ENCODE assay signal across 19 cellular contexts in genomic region chr2:187962538-187962937, GRCh38.
DNase-seq lines count a peak whose midpoint lies in the region; ATAC-seq and TF ChIP-seq lines count a peak whose summit lies in the region.
"Had no signal": no experiment of that assay in that cellular context is flagged by ENCODE, and none has a peak within 500 bp of the region (broad histone marks: within the 10 kb centered on the region; RNA-seq: fewer than 3 reads in every experiment).

No MANE protein-coding gene starts in this region.

- H3K4me1 ChIP-seq in mesendoderm (ENCODE audit: control insufficient read depth, low read depth, low read length) (no peaks in the 10 kb centered on the region), tibial artery (peaks cover 0 to 37% (median 0%) of the 10 kb centered on the region in 4 donors), heart right ventricle (no peaks in the 10 kb centered on the region)
- H3K4me1 ChIP-seq: Caco-2 had no signal

- H3K36me3 ChIP-seq in mesendoderm (ENCODE audit: control insufficient read depth, insufficient read depth, low read length), result no peaks in the 10 kb centered on the region
- H3K36me3 ChIP-seq in tibial artery, result no peaks in the 10 kb centered on the region
- no peaks in the 10 kb centered on the region for H3K36me3 ChIP-seq in heart right ventricle
- H3K36me3 ChIP-seq: BLaER1 had no signal

- H3K27ac Mint-ChIP-seq in WTC11, result peak overlapping the region; percentile 44
- peak overlapping the region; percentile 27 for H3K27ac Mint-ChIP-seq in endothelial cell (ENCODE audit: unreplicated experiment)
- H3K27ac Mint-ChIP-seq: B cell; CD4-positive, CD25-positive, alpha-beta regulatory T cell; CD8-positive, alpha-beta T cell; GM23338 had no signal

- no peak overlapping the region for H3K9ac ChIP-seq in mesendoderm (ENCODE audit: low read length)
- H3K9ac ChIP-seq: BLaER1 had no signal

- no peak overlapping the region for H3K4me3 ChIP-seq in mesendoderm (ENCODE audit: low read length)
- H3K4me3 ChIP-seq in tibial artery, result no peak overlapping the region
- H3K4me3 ChIP-seq in heart right ventricle, result no peak overlapping the region
- H3K4me3 ChIP-seq: BLaER1, GM23338 had no signal

- H4K5ac ChIP-seq in mesendoderm (ENCODE audit: low read length), result no peak overlapping the region

- H3K27me3 ChIP-seq in mesendoderm (ENCODE audit: insufficient read depth, low read length, poor library complexity) (no peaks in the 10 kb centered on the region), tibial artery (no peaks in the 10 kb centered on the region), heart right ventricle (no peaks in the 10 kb centered on the region)
- H3K27me3 ChIP-seq: BLaER1 had no signal

- H2BK5ac ChIP-seq in mesendoderm (ENCODE audit: low read length), result no peak overlapping the region

- H3K27me3 Mint-ChIP-seq in WTC11 (ENCODE audit: low read depth), result no peaks in the 10 kb centered on the region
- H3K27me3 Mint-ChIP-seq in endothelial cell (ENCODE audit: unreplicated experiment), result peaks cover 3% of the 10 kb centered on the region
- H3K27me3 Mint-ChIP-seq: B cell; CD4-positive, CD25-positive, alpha-beta regulatory T cell had no signal

- no peak for TF ChIP-seq CTCF in WTC11 (IDR thresholded peaks at IDR 0.05)
- no peak for TF ChIP-seq CTCF in endothelial cell (IDR thresholded peaks at IDR 0.05; ENCODE audit: unreplicated experiment)
- TF ChIP-seq CTCF in tibial artery (IDR thresholded peaks at IDR 0.05), result no peak
- no peak for TF ChIP-seq CTCF in heart right ventricle (IDR thresholded peaks at IDR 0.05)

- ATAC-seq in WTC11 (peak; percentile 47), heart right ventricle (no peak)
- ATAC-seq: CD8-positive, alpha-beta T cell; GM23338; HCT116 had no signal

- no peak overlapping the region for H2AK5ac ChIP-seq in mesendoderm (ENCODE audit: low read length)

- CTCF ChIA-PET in WTC11 (lab: Charles Lee), result no interaction called here

- no CpG with 5 or more reads among the region's 2 CpGs for WGBS in mesendoderm (ENCODE audit: extremely low coverage, insufficient coverage, low lambda C conversion rate)
- WGBS in heart right ventricle, 2 donors, result 64 to 67% methylated on average over 2 of the region's 2 CpGs

- no peak for DNase-seq in WTC11 (ENCODE audit: low spot score)
- DNase-seq in endothelial cell (ENCODE audit: low spot score), result peak; percentile 4
- DNase-seq in mesendoderm, result peak; percentile 36
- no peak for DNase-seq in tibial artery
- DNase-seq in NCI-H187 (lab: John Stamatoyannopoulos, UW), result no peak
- DNase-seq in NCI-H1436 (lab: John Stamatoyannopoulos, UW), result no peak
- no peak for DNase-seq in activated CD4-positive, alpha-beta T cell treated with anti-CD3 and anti-CD28 coated beads, Interleukin-2, amount 50 U/mL, for 1 hour
- no peak for DNase-seq in heart right ventricle
- DNase-seq: Caco-2; CD4-positive, CD25-positive, alpha-beta regulatory T cell; CD8-positive, alpha-beta T cell; DMS153; DND-41; H9 had no signal

- H3K36me3 Mint-ChIP-seq in WTC11 (no peaks in the 10 kb centered on the region), endothelial cell (ENCODE audit: low read depth, unreplicated experiment) (peaks cover 3% of the 10 kb centered on the region)
- H3K36me3 Mint-ChIP-seq: CD4-positive, CD25-positive, alpha-beta regulatory T cell; CD8-positive, alpha-beta T cell had no signal

- H3K18ac ChIP-seq in mesendoderm (ENCODE audit: low read length), result no peak overlapping the region

- H2BK120ac ChIP-seq in mesendoderm (ENCODE audit: low read depth, low read length), result no peak overlapping the region

- POLR2A ChIA-PET in WTC11 (lab: Charles Lee), result no interaction called here

- H3K27ac ChIP-seq in mesendoderm (ENCODE audit: low read depth, low read length), result no peak overlapping the region
- H3K27ac ChIP-seq in tibial artery, result peak overlapping the region; percentile 9 to 32
- no peak overlapping the region for H3K27ac ChIP-seq in heart right ventricle
- H3K27ac ChIP-seq: BLaER1, C4-2B had no signal

- no peak overlapping the region for H3K56ac ChIP-seq in mesendoderm (ENCODE audit: low read length)

- no peak overlapping the region for H3K23ac ChIP-seq in mesendoderm (ENCODE audit: low read length)

- no peaks in the 10 kb centered on the region for H3K79me2 ChIP-seq in mesendoderm (ENCODE audit: control insufficient read depth, insufficient read depth, low read length)

- peaks cover 13% of the 10 kb centered on the region for H3K9me3 Mint-ChIP-seq in WTC11
- no peaks in the 10 kb centered on the region for H3K9me3 Mint-ChIP-seq in endothelial cell (ENCODE audit: unreplicated experiment)
- H3K9me3 Mint-ChIP-seq: CD8-positive, alpha-beta T cell; GM23338; H9 had no signal

- H2BK15ac ChIP-seq in mesendoderm (replicated peaks; ENCODE audit: low read depth), result no peak overlapping the region

- H3K4me3 Mint-ChIP-seq in WTC11 (no peak overlapping the region), endothelial cell (ENCODE audit: unreplicated experiment) (no peak overlapping the region)
- H3K4me3 Mint-ChIP-seq: B cell; CD4-positive, CD25-positive, alpha-beta regulatory T cell; CD8-positive, alpha-beta T cell; GM23338; H9 had no signal

- no peaks in the 10 kb centered on the region for H3K9me3 ChIP-seq in tibial artery
- no peaks in the 10 kb centered on the region for H3K9me3 ChIP-seq in heart right ventricle
- H3K9me3 ChIP-seq: BLaER1, Caco-2 had no signal

- no peak overlapping the region for H3K4ac ChIP-seq in mesendoderm (ENCODE audit: low read depth, low read length)

- H3K4me1 Mint-ChIP-seq in WTC11, result peaks cover 16% of the 10 kb centered on the region
- H3K4me1 Mint-ChIP-seq in endothelial cell (ENCODE audit: unreplicated experiment), result peaks cover 10% of the 10 kb centered on the region
- H3K4me1 Mint-ChIP-seq: B cell; CD4-positive, CD25-positive, alpha-beta regulatory T cell had no signal

- no peaks in the 10 kb centered on the region for H3K79me1 ChIP-seq in mesendoderm (ENCODE audit: low read length)

- intact Hi-C loops in tibial artery (cut with DNase I; ENCODE audit: low total_unique reads) (no loop called here), heart right ventricle (cut with DNase I) (no loop called here)

- H4K8ac ChIP-seq in mesendoderm (ENCODE audit: low read depth, low read length), result no peak overlapping the region

- no peak overlapping the region for H3K4me2 ChIP-seq in mesendoderm (ENCODE audit: low read length)
- H3K4me2 ChIP-seq: BLaER1, GM23338 had no signal

TF ChIP-seq in WTC11, 78 proteins besides CTCF, POLR2A, EP300 and RAD21 (continues in another document):
- TF ChIP-seq, protein P1, sequence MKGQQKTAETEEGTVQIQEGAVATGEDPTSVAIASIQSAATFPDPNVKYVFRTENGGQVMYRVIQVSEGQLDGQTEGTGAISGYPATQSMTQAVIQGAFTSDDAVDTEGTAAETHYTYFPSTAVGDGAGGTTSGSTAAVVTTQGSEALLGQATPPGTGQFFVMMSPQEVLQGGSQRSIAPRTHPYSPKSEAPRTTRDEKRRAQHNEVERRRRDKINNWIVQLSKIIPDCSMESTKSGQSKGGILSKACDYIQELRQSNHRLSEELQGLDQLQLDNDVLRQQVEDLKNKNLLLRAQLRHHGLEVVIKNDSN (CRISPR knock-in tag; IDR thresholded peaks at IDR 0.05), result no peak
- TF ChIP-seq NR3C1 (CRISPR knock-in tag; conservative IDR thresholded peaks at IDR 0.05; ENCODE audit: low read depth) (no peak), KAT7 (CRISPR knock-in tag; IDR thresholded peaks at IDR 0.05; ENCODE audit: borderline replicate concordance) (no peak), SMAD3 (CRISPR knock-in tag; IDR thresholded peaks at IDR 0.05; ENCODE audit: borderline replicate concordance) (no peak), ELF4 (CRISPR knock-in tag; IDR thresholded peaks at IDR 0.05; ENCODE audit: low read depth) (no peak), ZNF281 (CRISPR knock-in tag; IDR thresholded peaks at IDR 0.05) (no peak), PREB (CRISPR knock-in tag; IDR thresholded peaks at IDR 0.05; ENCODE audit: borderline replicate concordance) (no peak)
- TF ChIP-seq, protein P2, sequence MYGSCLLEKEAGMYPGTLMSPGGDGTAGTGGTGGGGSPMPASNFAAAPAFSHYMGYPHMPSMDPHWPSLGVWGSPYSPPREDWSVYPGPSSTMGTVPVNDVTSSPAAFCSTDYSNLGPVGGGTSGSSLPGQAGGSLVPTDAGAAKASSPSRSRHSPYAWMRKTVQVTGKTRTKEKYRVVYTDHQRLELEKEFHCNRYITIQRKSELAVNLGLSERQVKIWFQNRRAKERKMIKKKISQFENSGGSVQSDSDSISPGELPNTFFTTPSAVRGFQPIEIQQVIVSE (CRISPR knock-in tag; IDR thresholded peaks at IDR 0.05; ENCODE audit: borderline replicate concordance), result no peak

Comparison
In these comparisons a context has a peak if more than half of its experiments do, and no peak if none do; other contexts are left out.
1. DNase-seq: peak in endothelial cell (single experiment) and mesendoderm (single experiment); none in WTC11 (single experiment), tibial artery (0 of 2), NCI-H187 (0 of 2), NCI-H1436 (single experiment), activated CD4-positive, alpha-beta T cell treated with anti-CD3 and anti-CD28 coated beads, Interleukin-2, amount 50 U/mL, for 1 hour (single experiment) and heart right ventricle (0 of 2).
2. H3K27ac ChIP-seq: peak in tibial artery (2 of 2); none in mesendoderm (single experiment) and heart right ventricle (0 of 10).